ENCODE assay signal across 11 cellular contexts in the genomic region with DNA sequence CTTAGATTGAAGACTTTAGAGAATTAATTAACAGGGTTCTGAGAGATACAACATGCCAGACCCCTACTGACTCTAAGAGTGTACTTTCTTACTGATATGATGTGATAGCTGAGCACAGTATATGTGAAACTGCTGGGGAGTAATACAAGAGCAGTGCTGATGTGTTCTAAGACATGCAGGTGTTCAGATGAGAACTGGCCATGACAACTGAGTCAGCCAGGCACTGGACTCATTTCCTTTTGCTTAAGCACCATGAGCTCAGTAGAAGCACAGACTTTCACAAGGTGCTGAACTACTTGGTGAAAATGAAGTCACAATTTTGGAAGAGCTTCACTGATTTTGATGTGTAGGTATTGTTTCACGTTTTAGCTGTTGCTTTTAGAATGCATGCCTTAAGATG. TPM values are rescaled to one million over a fixed set of nuclear protein-coding genes. Genes with fewer than 3 reads are reported as not detected.
DNase-seq lines count a peak whose midpoint lies in the region; ATAC-seq and TF ChIP-seq lines count a peak whose summit lies in the region.
"Had no signal": no experiment of that assay in that cellular context is flagged by ENCODE, and none has a peak within 500 bp of the region (broad histone marks: within the 10 kb centered on the region; RNA-seq: fewer than 3 reads in every experiment).

No MANE protein-coding gene starts in this region.

- no peak for TF ChIP-seq POLR2A in HCT116 (IDR thresholded peaks at IDR 0.05; ENCODE audit: borderline replicate concordance, extremely low read depth, insufficient read depth, insufficient read length)

- DNase-seq in activated T-cell treated with anti-CD3 and anti-CD28 coated beads, Interleukin-2, amount 50 U/mL, for 24 hours: no peak
- no peak for DNase-seq in activated T-cell treated with anti-CD3 and anti-CD28 coated beads, Interleukin-2, amount 50 U/mL, for 1 hour
- DNase-seq in HCT116 (ENCODE audit: low read depth, low spot score) (no peak), HT1080 (ENCODE audit: low read depth) (peak; percentile 22), progenitor cell of endocrine pancreas (ENCODE audit: low spot score, unreplicated experiment) (no peak), NCI-H2081 (lab: John Stamatoyannopoulos, UW) (no peak), HEK293T (ENCODE audit: extremely low spot score) (no peak)
- DNase-seq: mesenchymal stem cell, NCI-H510A treated with DMSO at 0.1 percent for 48 hours had no signal

- no peak for TF ChIP-seq CTCF in HCT116 (IDR thresholded peaks at IDR 0.05 in 2 of 3, conservative IDR thresholded peaks at IDR 0.05 in 1 of 3; ENCODE audit: borderline replicate concordance in 1 of 3, insufficient read depth in 1 of 3, low read depth in 2 of 3, low read length in 2 of 3)
- no peak for TF ChIP-seq CTCF in progenitor cell of endocrine pancreas (IDR thresholded peaks at IDR 0.05; ENCODE audit: unreplicated experiment)

- no peak overlapping the region for H3K27ac ChIP-seq in HCT116 (ENCODE audit: low read depth, low read length)

- H3K27ac Mint-ChIP-seq in activated T-cell treated with anti-CD3 and anti-CD28 coated beads, Interleukin-2, amount 50 U/mL, for 24 hours: peak overlapping the region; percentile 41
- peak overlapping the region; percentile 51 for H3K27ac Mint-ChIP-seq in progenitor cell of endocrine pancreas

- H3K4me1 ChIP-seq in HCT116 (ENCODE audit: control insufficient read depth in 1 of 2, insufficient read depth in 2 of 2, low read length in 2 of 2): peaks cover 11 to 31% of the 10 kb centered on the region in 2 experiments

- RAD21 ChIA-PET in HCT116 (lab: Charles Lee; ENCODE audit: low non-redundant PET in 1 of 2, low total read pairs in 2 of 2, uncharacterized antibody in 2 of 2, unreplicated experiment in 2 of 2): no interaction called here

- H3K36me3 Mint-ChIP-seq in activated T-cell treated with anti-CD3 and anti-CD28 coated beads, Interleukin-2, amount 50 U/mL, for 24 hours (ENCODE audit: low read depth): no peaks in the 10 kb centered on the region
- no peaks in the 10 kb centered on the region for H3K36me3 Mint-ChIP-seq in progenitor cell of endocrine pancreas (ENCODE audit: insufficient read depth)
- H3K36me3 Mint-ChIP-seq: type B pancreatic cell had no signal

- no peak overlapping the region for H3K4me3 Mint-ChIP-seq in activated T-cell treated with anti-CD3 and anti-CD28 coated beads, Interleukin-2, amount 50 U/mL, for 24 hours
- no peak overlapping the region for H3K4me3 Mint-ChIP-seq in progenitor cell of endocrine pancreas (ENCODE audit: low read depth)
- H3K4me3 Mint-ChIP-seq: type B pancreatic cell had no signal

- H3K4me2 ChIP-seq in HCT116 (ENCODE audit: low read length): no peak overlapping the region

- ATAC-seq in HCT116 (no peak), HG03571 (IDR thresholded peaks at IDR 0.05; ENCODE audit: unreplicated experiment) (no peak)

- H3K79me2 ChIP-seq in HCT116 (ENCODE audit: insufficient read depth, low read length): no peaks in the 10 kb centered on the region

- H3K4me1 Mint-ChIP-seq in activated T-cell treated with anti-CD3 and anti-CD28 coated beads, Interleukin-2, amount 50 U/mL, for 24 hours (ENCODE audit: low read depth): peaks cover 32% of the 10 kb centered on the region
- peaks cover 7% of the 10 kb centered on the region for H3K4me1 Mint-ChIP-seq in progenitor cell of endocrine pancreas (ENCODE audit: low read depth)

- no peak for TF ChIP-seq RAD21 in HCT116 (IDR thresholded peaks at IDR 0.05; ENCODE audit: low read depth)

- H3K9ac ChIP-seq in HCT116 (ENCODE audit: low read length): no peak overlapping the region

- peak overlapping the region; percentile 19 for H2AFZ ChIP-seq in HCT116 (ENCODE audit: low read depth, low read length, poor library complexity, severe bottlenecking)

- H3K4me3 ChIP-seq in HCT116 (replicated peaks in 1 of 2; ENCODE audit: low read depth in 1 of 2, low read length in 2 of 2): no peak overlapping the region

- POLR2A ChIA-PET in HCT116 (lab: Charles Lee) (interaction anchor here (0.6 to 2.1 kb wide), 3 partner anchors 16 to 424 kb away, joined by 3 to 15 read pairs (median 3); a partner anchor contains a TSS), HEK293T (lab: Yijun Ruan, JAX) (interaction anchor here (0.6 to 4.6 kb wide), 6 partner anchors 11 to 75 kb away, joined by 3 to 22 read pairs (median 5); a partner anchor contains a TSS)

- H3K9me3 ChIP-seq in HCT116 (ENCODE audit: control insufficient read depth in 1 of 2, insufficient read depth in 1 of 2, low read depth in 1 of 2, low read length in 2 of 2): no peaks in the 10 kb centered on the region

- BruUV-seq in HCT116 (replicated peaks; lab: Mats Ljungman, UMichigan): no TSS peak

- H3K36me3 ChIP-seq in HCT116 (ENCODE audit: control insufficient read depth in 1 of 2, insufficient read depth in 2 of 2, low read length in 2 of 2): no peaks in the 10 kb centered on the region

- intact Hi-C loops in HCT116 (cut with micrococcal nuclease): no loop called here

- H3K9me2 ChIP-seq in HCT116 (ENCODE audit: insufficient read depth): no peaks in the 10 kb centered on the region

- H3K27me3 ChIP-seq in HCT116 (ENCODE audit: insufficient read depth, low read length): no peaks in the 10 kb centered on the region

- peaks cover 4% of the 10 kb centered on the region for H3K27me3 Mint-ChIP-seq in activated T-cell treated with anti-CD3 and anti-CD28 coated beads, Interleukin-2, amount 50 U/mL, for 24 hours
- no peaks in the 10 kb centered on the region for H3K27me3 Mint-ChIP-seq in progenitor cell of endocrine pancreas
- H3K27me3 Mint-ChIP-seq: type B pancreatic cell had no signal

- CTCF ChIA-PET in HCT116 (lab: Charles Lee) (interaction anchor here (0.7 to 2.0 kb wide), 2 partner anchors 10 to 11 kb away, joined by 3 to 6 read pairs; no protein-coding TSS in a partner anchor), HEK293T (lab: Yijun Ruan, JAX) (interaction anchor here (0.6 to 1.5 kb wide), 3 partner anchors 10 to 31 kb away, joined by 3 to 5 read pairs (median 3); no protein-coding TSS in a partner anchor)

- no peaks in the 10 kb centered on the region for H4K20me1 ChIP-seq in HCT116 (ENCODE audit: insufficient read depth)

- no peaks in the 10 kb centered on the region for H3K9me3 Mint-ChIP-seq in activated T-cell treated with anti-CD3 and anti-CD28 coated beads, Interleukin-2, amount 50 U/mL, for 24 hours
- no peaks in the 10 kb centered on the region for H3K9me3 Mint-ChIP-seq in progenitor cell of endocrine pancreas (ENCODE audit: low read depth)
- H3K9me3 Mint-ChIP-seq: type B pancreatic cell had no signal

TF ChIP-seq in HCT116, 20 proteins besides CTCF, POLR2A, EP300 and RAD21:
- TF ChIP-seq, protein P1, sequence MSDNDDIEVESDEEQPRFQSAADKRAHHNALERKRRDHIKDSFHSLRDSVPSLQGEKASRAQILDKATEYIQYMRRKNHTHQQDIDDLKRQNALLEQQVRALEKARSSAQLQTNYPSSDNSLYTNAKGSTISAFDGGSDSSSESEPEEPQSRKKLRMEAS (IDR thresholded peaks at IDR 0.05): no peak
- no peak for TF ChIP-seq FOSL1 (IDR thresholded peaks at IDR 0.05; ENCODE audit: low read depth)
- no peak for TF ChIP-seq ELF1 (IDR thresholded peaks at IDR 0.05; ENCODE audit: borderline replicate concordance, low read depth)
TF ChIP-seq in HCT116: peak in this region for 0.

TF ChIP-seq in HEK293T, 16 proteins besides CTCF, POLR2A, EP300 and RAD21:
- TF ChIP-seq SUZ12 (IDR thresholded peaks at IDR 0.05): no peak
- TF ChIP-seq CTBP1 (IDR thresholded peaks at IDR 0.05; ENCODE audit: borderline replicate concordance): no peak
- TF ChIP-seq HDGF (IDR thresholded peaks at IDR 0.05; ENCODE audit: borderline replicate concordance): no peak
- no peak for TF ChIP-seq SP1 (IDR thresholded peaks at IDR 0.05)
- no peak for TF ChIP-seq FOXA1 (IDR thresholded peaks at IDR 0.05)
- no peak for TF ChIP-seq FOXK2 (IDR thresholded peaks at IDR 0.05)
- TF ChIP-seq ZNF384 (IDR thresholded peaks at IDR 0.05): no peak

RNA-seq across cellular contexts. Expression of a gene that starts 15.9 kb away (rescaled TPM):
- total RNA-seq in HCT116 (2021; ENCODE audit: unreplicated experiment) (80.6 TPM), progenitor cell of endocrine pancreas (188 and 189 TPM in 2 replicates)
- 32.8 and 39.9 TPM in 2 replicates for polyA plus RNA-seq in HCT116 (2012)
- 13.0 and 27.6 TPM in 2 replicates for total RNA-seq in HT1080 (2014; rRNA removed; shearing (Covaris generic))
- 16.6 and 17.9 TPM in 2 replicates for polyA plus RNA-seq in HT1080 (2015; cell fraction: cytosol; rRNA removed)
- polyA plus RNA-seq in HT1080 (2015; cell fraction: nucleus; rRNA removed): 80.1 and 88.9 TPM in 2 replicates

RNA-seq across cellular contexts. Expression of a gene that starts 36.0 kb away (rescaled TPM):
- total RNA-seq in HCT116 (2021; ENCODE audit: unreplicated experiment) (19.7 TPM), progenitor cell of endocrine pancreas (127 and 128 TPM in 2 replicates)
- polyA plus RNA-seq in HCT116 (2012): 15.5 and 16.8 TPM in 2 replicates
- 1.6 and 2.4 TPM in 2 replicates for total RNA-seq in HT1080 (2014; rRNA removed; shearing (Covaris generic))
- 0.10 TPM in 2 replicates for polyA plus RNA-seq in HT1080 (2015; cell fraction: cytosol; rRNA removed)
- polyA plus RNA-seq in HT1080 (2015; cell fraction: nucleus; rRNA removed): 3.9 TPM in 2 replicates
